In the genomic region with DNA sequence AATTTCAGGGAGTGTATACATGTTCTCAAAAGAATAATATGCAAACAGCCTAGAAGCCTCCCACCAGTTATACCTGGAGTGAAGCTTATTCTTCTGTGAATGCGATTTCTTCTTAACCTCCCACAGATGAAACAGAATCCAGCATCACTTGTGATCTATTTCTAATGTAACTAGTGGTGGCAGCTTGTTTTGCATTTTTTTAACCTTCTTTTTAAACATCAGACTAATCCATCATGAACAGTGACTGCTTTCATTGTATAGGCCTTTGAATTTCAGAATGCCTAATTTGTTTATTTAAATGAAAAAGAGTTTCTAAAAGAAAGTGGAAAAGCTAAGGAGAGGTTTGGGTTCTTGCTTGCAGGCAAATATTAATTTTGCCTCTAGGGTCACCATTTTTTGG, we compare ENCODE assay signal across 24 cellular contexts.
"Had no signal": no experiment of that assay in that cellular context is flagged by ENCODE, and none has a peak within 500 bp of the region (broad histone marks: within the 10 kb centered on the region; RNA-seq: fewer than 3 reads in every experiment).

No MANE protein-coding gene starts in this region.

- H3K27me3 ChIP-seq: colonic mucosa, dorsolateral prefrontal cortex, esophagus muscularis mucosa, esophagus squamous epithelium, foreskin keratinocyte, gastrocnemius medialis, gastroesophageal sphincter had no signal

- H3K4me1 Mint-ChIP-seq: endodermal cell had no signal

- H3K4me3 ChIP-seq: colonic mucosa, coronary artery, dorsolateral prefrontal cortex, esophagus muscularis mucosa, esophagus squamous epithelium, gastrocnemius medialis, gastroesophageal sphincter, heart left ventricle, heart right ventricle had no signal

- H3K9me3 ChIP-seq: colonic mucosa, esophagus muscularis mucosa, esophagus squamous epithelium, gastrocnemius medialis, gastroesophageal sphincter, heart left ventricle, heart right ventricle had no signal

- DNase-seq: colonic mucosa; cortex of kidney; dermis blood vessel endothelial cell; dorsolateral prefrontal cortex; effector CD4-positive, alpha-beta T cell; effector CD8-positive, alpha-beta T cell; effector memory CD4-positive, alpha-beta T cell; effector memory CD8-positive, alpha-beta T cell; endodermal cell; erythroblast; esophagus squamous epithelium; foreskin fibroblast; foreskin keratinocyte; foreskin melanocyte; gastrocnemius medialis; glutamatergic neuron; heart left ventricle; heart right ventricle had no signal

- H3K27ac Mint-ChIP-seq: dendritic cell treated with granulocyte-macrophage colony-stimulating factor and Interleukin-4, amounts not matched to agents 40 ng/mL and 50 ng/mL, for 4 days; effector memory CD8-positive, alpha-beta T cell; endodermal cell had no signal

- ATAC-seq: effector memory CD8-positive, alpha-beta T cell; esophagus mucosa; foreskin keratinocyte; gastrocnemius medialis; gastroesophageal sphincter; heart left ventricle; heart right ventricle had no signal

- H3K27ac ChIP-seq: colonic mucosa, coronary artery, dorsolateral prefrontal cortex, epithelial cell of prostate, esophagus muscularis mucosa, esophagus squamous epithelium, foreskin keratinocyte, gastrocnemius medialis, gastroesophageal sphincter, heart left ventricle, heart right ventricle had no signal

- H3K36me3 ChIP-seq: colonic mucosa, esophagus muscularis mucosa, esophagus squamous epithelium, gastrocnemius medialis, gastroesophageal sphincter, heart left ventricle, heart right ventricle had no signal

- H3K4me3 Mint-ChIP-seq: dendritic cell treated with granulocyte-macrophage colony-stimulating factor and Interleukin-4, amounts not matched to agents 40 ng/mL and 50 ng/mL, for 4 days; effector memory CD8-positive, alpha-beta T cell; endodermal cell had no signal

- H3K27me3 Mint-ChIP-seq: dendritic cell treated with granulocyte-macrophage colony-stimulating factor and Interleukin-4, amounts not matched to agents 40 ng/mL and 50 ng/mL, for 4 days had no signal

- H3K9me3 Mint-ChIP-seq: endodermal cell had no signal

- H3K4me1 ChIP-seq: colonic mucosa, esophagus muscularis mucosa, esophagus squamous epithelium, foreskin keratinocyte, gastrocnemius medialis, gastroesophageal sphincter, heart left ventricle, heart right ventricle had no signal
